ENCODE assay signal across 11 cellular contexts in the genomic region with DNA sequence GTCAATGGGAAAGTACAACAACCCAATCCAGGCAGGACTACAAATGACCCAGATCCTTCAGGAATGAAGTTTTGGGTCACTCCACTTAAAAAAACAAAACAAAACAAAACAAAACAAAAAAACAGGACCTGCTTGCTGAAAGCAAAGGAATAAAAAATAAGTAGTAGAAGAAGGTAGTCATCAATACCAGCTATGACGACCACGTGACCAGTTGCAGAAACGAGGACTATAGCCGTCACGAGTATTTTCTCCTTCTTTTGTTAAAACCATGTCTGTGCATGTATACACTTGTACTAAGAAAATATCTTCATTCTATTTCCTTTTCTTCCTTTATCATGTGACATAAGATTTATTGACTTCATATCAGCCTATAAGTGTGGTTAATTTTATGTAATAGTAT.
"Had no signal": no experiment of that assay in that cellular context is flagged by ENCODE, and none has a peak within 500 bp of the region (broad histone marks: within the 10 kb centered on the region; RNA-seq: fewer than 3 reads in every experiment).

No MANE protein-coding gene starts in this region.

- H3K4me2 ChIP-seq: GM23338 had no signal

- H3K9me3 ChIP-seq: HAP-1 had no signal

- FAIRE-seq: H1, H54 had no signal

- H3K4me1 ChIP-seq: HAP-1 had no signal

- H3K27ac ChIP-seq: GM23248 had no signal

- ATAC-seq: GM23338, HCT116 had no signal

- DNase-seq: GM23248, GOT3, H7, H9, HCEC 1CT, HFFc6 had no signal

- H3K36me3 ChIP-seq: HAP-1 had no signal

- H3K4me3 ChIP-seq: GM23248, GM23338, HAP-1 had no signal

- H2AFZ ChIP-seq: GM23248, GM23338 had no signal

- H3K9ac ChIP-seq: GM23248 had no signal
